ENCODE assay signal across 19 cellular contexts in the genomic region with DNA sequence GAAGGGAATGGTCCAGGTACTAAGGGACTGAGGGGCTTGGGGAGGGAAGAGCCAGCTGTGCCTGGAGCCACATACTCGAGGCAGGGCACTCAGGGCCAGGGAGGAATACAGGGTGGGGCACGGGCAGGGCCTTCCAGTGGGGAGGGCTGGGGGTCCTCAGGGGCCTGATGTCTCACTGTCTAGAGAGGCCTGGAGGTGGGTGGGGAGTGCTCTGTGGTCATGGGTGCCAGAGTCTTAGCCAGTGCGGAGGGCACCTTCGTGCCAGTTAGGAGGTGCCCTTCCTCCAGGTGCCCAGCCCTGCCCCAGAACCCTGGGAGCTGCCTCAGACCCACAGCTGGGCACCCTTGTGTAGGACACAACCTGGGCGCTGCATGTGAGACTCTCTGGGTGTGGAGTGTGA.
DNase-seq lines count a peak whose midpoint lies in the region; ATAC-seq and TF ChIP-seq lines count a peak whose summit lies in the region.
"Had no signal": no experiment of that assay in that cellular context is flagged by ENCODE, and none has a peak within 500 bp of the region (broad histone marks: within the 10 kb centered on the region; RNA-seq: fewer than 3 reads in every experiment).

No MANE protein-coding gene starts in this region.

- H3K4me3 Mint-ChIP-seq in activated T-helper 1 cell treated with anti-CD3 and anti-CD28 coated beads, Interleukin-12 subunit alpha, Interleukin-12 subunit beta, Interleukin-2, Interleukin-4 antibody, amounts not matched to agents 30 ng/mL and 10 ng/mL and 1 ng/mL, durations not matched to agents 14 hours and 24 hours and 36 hours = no peak overlapping the region
- H3K4me3 Mint-ChIP-seq in memory B cell = no peak overlapping the region
- H3K4me3 Mint-ChIP-seq: GM23338, WTC11 had no signal

- H3K27ac Mint-ChIP-seq in activated T-helper 1 cell treated with anti-CD3 and anti-CD28 coated beads, Interleukin-12 subunit alpha, Interleukin-12 subunit beta, Interleukin-2, Interleukin-4 antibody, amounts not matched to agents 30 ng/mL and 10 ng/mL and 1 ng/mL, durations not matched to agents 14 hours and 24 hours and 36 hours = peak overlapping the region; percentile 96
- peak overlapping the region; percentile 92 for H3K27ac Mint-ChIP-seq in memory B cell
- H3K27ac Mint-ChIP-seq: GM23338, WTC11 had no signal

- H3K27me3 Mint-ChIP-seq in activated T-helper 1 cell treated with anti-CD3 and anti-CD28 coated beads, Interleukin-12 subunit alpha, Interleukin-12 subunit beta, Interleukin-2, Interleukin-4 antibody, amounts not matched to agents 30 ng/mL and 10 ng/mL and 1 ng/mL, durations not matched to agents 14 hours and 24 hours and 36 hours (ENCODE audit: insufficient read depth) = no peaks in the 10 kb centered on the region
- H3K27me3 Mint-ChIP-seq in memory B cell = no peaks in the 10 kb centered on the region
- H3K27me3 Mint-ChIP-seq: CD4-positive, alpha-beta memory T cell; T-helper 17 cell had no signal

- H3K27ac ChIP-seq in left ventricle myocardium inferior (replicated peaks) (no peak overlapping the region), upper lobe of left lung (no peak overlapping the region)
- H3K27ac ChIP-seq: epithelial cell of prostate, SJSA1 had no signal

- intact Hi-C loops in left cardiac atrium (cut with DNase I) (no loop called here), left ventricle myocardium inferior (cut with micrococcal nuclease) (no loop called here)
- intact Hi-C loops in activated T-helper 1 cell treated with anti-CD3 and anti-CD28 coated beads, Interleukin-12 subunit alpha, Interleukin-12 subunit beta, Interleukin-2, Interleukin-4 antibody, amounts not matched to agents 30 ng/mL and 10 ng/mL and 1 ng/mL, durations not matched to agents 14 hours and 24 hours and 36 hours (cut with micrococcal nuclease) = loop anchor here (1.0 to 5.0 kb wide), 5 partner anchors 17 to 303 kb away; no protein-coding TSS in a partner anchor

- DNase-seq in left cardiac atrium = peak; percentile 13
- DNase-seq in left ventricle myocardium inferior = no peak
- DNase-seq in activated T-helper 1 cell treated with anti-CD3 and anti-CD28 coated beads, Interleukin-12 subunit alpha, Interleukin-12 subunit beta, Interleukin-2, Interleukin-4 antibody, amounts not matched to agents 30 ng/mL and 10 ng/mL and 1 ng/mL, durations not matched to agents 14 hours and 24 hours and 36 hours (ENCODE audit: low spot score) = no peak
- DNase-seq in memory B cell (ENCODE audit: low spot score in 2 of 2) = no peak
- no peak for DNase-seq in SIG-M5 treated with dmso at 0.1 percent for 504 hours (lab: John Stamatoyannopoulos, UW; ENCODE audit: unreplicated experiment)
- no peak for DNase-seq in upper lobe of left lung
- DNase-seq in NCI-H1436 treated with DMSO at 0.1 percent for 48 hours (lab: John Stamatoyannopoulos, UW) = no peak
- DNase-seq: activated gamma-delta T cell, dermis blood vessel endothelial cell, NCI-H187, NCI-H2227 treated with DMSO at 0.1 percent for 48 hours had no signal

- peaks cover 14% of the 10 kb centered on the region for H3K4me1 ChIP-seq in left ventricle myocardium inferior
- H3K4me1 ChIP-seq in upper lobe of left lung = peaks cover 0 to 24% (median 11%) of the 10 kb centered on the region in 4 donors

- H3K27me3 ChIP-seq in left ventricle myocardium inferior (ENCODE audit: low read depth) (no peaks in the 10 kb centered on the region), upper lobe of left lung (no peaks in the 10 kb centered on the region)
- H3K27me3 ChIP-seq: Peyer's patch, SJSA1 had no signal

- TF ChIP-seq POLR2A in upper lobe of left lung (IDR thresholded peaks at IDR 0.05) = no peak

- H3K4me3 ChIP-seq in left ventricle myocardium inferior (no peak overlapping the region), upper lobe of left lung (no peak overlapping the region)
- H3K4me3 ChIP-seq: GM23338, Peyer's patch, SJSA1 had no signal

- H3K36me3 ChIP-seq in left ventricle myocardium inferior (no peaks in the 10 kb centered on the region), upper lobe of left lung (no peaks in the 10 kb centered on the region)
- H3K36me3 ChIP-seq: Peyer's patch had no signal

- TF ChIP-seq CTCF in left ventricle myocardium inferior (IDR thresholded peaks at IDR 0.05; ENCODE audit: borderline replicate concordance) (no peak), upper lobe of left lung (IDR thresholded peaks at IDR 0.05) (no peak)

- WGBS in upper lobe of left lung, 2 donors = 79 to 86% methylated on average over 4 to 5 of the region's 5 CpGs

- H3K9me3 ChIP-seq in left ventricle myocardium inferior (replicated peaks) (peaks cover 10% of the 10 kb centered on the region), upper lobe of left lung (peaks cover 0 to 3% (median 0%) of the 10 kb centered on the region in 4 donors)
- H3K9me3 ChIP-seq: Peyer's patch had no signal

- TF ChIP-seq EP300 in upper lobe of left lung (IDR thresholded peaks at IDR 0.05) = no peak

- ATAC-seq in left cardiac atrium (no peak), memory B cell (ENCODE audit: low read depth) (no peak), upper lobe of left lung (ENCODE audit: low FRiP score in 2 of 2) (no peak)
- ATAC-seq: right cardiac atrium had no signal

- H3K36me3 Mint-ChIP-seq in activated T-helper 1 cell treated with anti-CD3 and anti-CD28 coated beads, Interleukin-12 subunit alpha, Interleukin-12 subunit beta, Interleukin-2, Interleukin-4 antibody, amounts not matched to agents 30 ng/mL and 10 ng/mL and 1 ng/mL, durations not matched to agents 14 hours and 24 hours and 36 hours (ENCODE audit: low read depth) = no peaks in the 10 kb centered on the region
- no peaks in the 10 kb centered on the region for H3K36me3 Mint-ChIP-seq in memory B cell
- H3K36me3 Mint-ChIP-seq: CD4-positive, alpha-beta memory T cell; WTC11 had no signal

- peaks cover 39% of the 10 kb centered on the region for H3K4me1 Mint-ChIP-seq in activated T-helper 1 cell treated with anti-CD3 and anti-CD28 coated beads, Interleukin-12 subunit alpha, Interleukin-12 subunit beta, Interleukin-2, Interleukin-4 antibody, amounts not matched to agents 30 ng/mL and 10 ng/mL and 1 ng/mL, durations not matched to agents 14 hours and 24 hours and 36 hours (ENCODE audit: low read depth)
- H3K4me1 Mint-ChIP-seq in memory B cell = peaks cover 17% of the 10 kb centered on the region

- H3K9me3 Mint-ChIP-seq in activated T-helper 1 cell treated with anti-CD3 and anti-CD28 coated beads, Interleukin-12 subunit alpha, Interleukin-12 subunit beta, Interleukin-2, Interleukin-4 antibody, amounts not matched to agents 30 ng/mL and 10 ng/mL and 1 ng/mL, durations not matched to agents 14 hours and 24 hours and 36 hours = no peaks in the 10 kb centered on the region
- H3K9me3 Mint-ChIP-seq in memory B cell = no peaks in the 10 kb centered on the region
- H3K9me3 Mint-ChIP-seq: GM23338, WTC11 had no signal
